Comparison of ENCODE assay signal across 8 cellular contexts in genomic region chr17:78144146-78144719, GRCh38. TPM values are rescaled to one million over a fixed set of nuclear protein-coding genes. Genes with fewer than 3 reads are reported as not detected.
DNase-seq lines count a peak whose midpoint lies in the region; ATAC-seq and TF ChIP-seq lines count a peak whose summit lies in the region.

No MANE protein-coding gene starts in this region.

- TF ChIP-seq CTCF in chondrocyte (IDR thresholded peaks at IDR 0.05): peak; percentile 39

- H3K79me1 ChIP-seq in mesenchymal stem cell (replicated peaks; ENCODE audit: low read length, poor library complexity, severe bottlenecking): no peaks in the 10 kb centered on the region

- H2BK15ac ChIP-seq in mesenchymal stem cell (ENCODE audit: low read depth, poor library complexity, severe bottlenecking): peak overlapping the region; percentile 12

- H3K9ac ChIP-seq in mesenchymal stem cell (ENCODE audit: low read length): no peak overlapping the region

- no peak overlapping the region for H4K8ac ChIP-seq in mesenchymal stem cell (ENCODE audit: low read length)

- H4K91ac ChIP-seq in mesenchymal stem cell (ENCODE audit: low read length): peak overlapping the region; percentile 47

- no peak overlapping the region for H3K23ac ChIP-seq in mesenchymal stem cell (ENCODE audit: low read length in 2 of 2)

- peak overlapping the region; percentile 12 for H3K4me3 Mint-ChIP-seq in chondrocyte (ENCODE audit: unreplicated experiment)

- 80% methylated on average over 10 of the region's 11 CpGs for WGBS in mesenchymal stem cell

- H3K4me2 ChIP-seq in mesenchymal stem cell (ENCODE audit: low read length, poor library complexity, severe bottlenecking): no peak overlapping the region

- H3K4me1 ChIP-seq in mesenchymal stem cell (ENCODE audit: control insufficient read depth, insufficient read depth, low read depth, low read length): peaks cover 42% of the 10 kb centered on the region

- H3K18ac ChIP-seq in mesenchymal stem cell (ENCODE audit: low read depth in 1 of 2, low read length in 2 of 2): peak overlapping the region; percentile 28 to 91

- no peak overlapping the region for H2AFZ ChIP-seq in mesenchymal stem cell (ENCODE audit: low read depth, low read length)

- H3K4me1 Mint-ChIP-seq in chondrocyte (ENCODE audit: low read depth): peaks cover 23% of the 10 kb centered on the region

- no peaks in the 10 kb centered on the region for H3K9me3 ChIP-seq in mesenchymal stem cell (ENCODE audit: control insufficient read depth, low read length)

- H3K27ac ChIP-seq in mesenchymal stem cell (ENCODE audit: low read length, poor library complexity, severe bottlenecking): no peak overlapping the region

- peak overlapping the region; percentile 84 for H3K27ac Mint-ChIP-seq in chondrocyte (ENCODE audit: unreplicated experiment)

- DNase-seq in GDM1 (lab: John Stamatoyannopoulos, UW) (peak; percentile 78), NCI-H2196 treated with DMSO at 0.1 percent for 48 hours (lab: John Stamatoyannopoulos, UW; ENCODE audit: unreplicated experiment) (peak; percentile 65), chondrocyte (ENCODE audit: low spot score) (peak; percentile 71), mesenchymal stem cell (peak; percentile 77), COLO668 (lab: John Stamatoyannopoulos, UW; ENCODE audit: unreplicated experiment) (no peak), NCI-H524 (lab: John Stamatoyannopoulos, UW) (no peak)

- ATAC-seq in HG02571 (IDR thresholded peaks at IDR 0.05; ENCODE audit: unreplicated experiment) (no peak), GM18870 (IDR thresholded peaks at IDR 0.05; ENCODE audit: unreplicated experiment) (no peak)

- peak overlapping the region; percentile 93 to 96 for H2BK12ac ChIP-seq in mesenchymal stem cell (ENCODE audit: low read length in 2 of 2)

- H3K27me3 Mint-ChIP-seq in chondrocyte (ENCODE audit: low read depth): no peaks in the 10 kb centered on the region

- H2BK120ac ChIP-seq in mesenchymal stem cell (ENCODE audit: low read depth, low read length): no peak overlapping the region

- H3K9me3 Mint-ChIP-seq in chondrocyte (ENCODE audit: low read depth): no peaks in the 10 kb centered on the region

- H3K36me3 ChIP-seq in mesenchymal stem cell (ENCODE audit: control insufficient read depth in 1 of 2, insufficient read depth in 2 of 2, low read depth in 1 of 2, low read length in 2 of 2): no peaks in the 10 kb centered on the region

- H2AK5ac ChIP-seq in mesenchymal stem cell (ENCODE audit: low read length, severe bottlenecking): no peak overlapping the region

- H3K14ac ChIP-seq in mesenchymal stem cell (ENCODE audit: low read length in 2 of 2): peak overlapping the region in 1 of 2 experiments; percentile 98

- no peak overlapping the region for H3K4me3 ChIP-seq in mesenchymal stem cell (ENCODE audit: insufficient read depth in 1 of 2, low read depth in 1 of 2, low read length in 2 of 2)

- no peaks in the 10 kb centered on the region for H3K36me3 Mint-ChIP-seq in chondrocyte (ENCODE audit: low read depth)

- H3K27me3 ChIP-seq in mesenchymal stem cell (ENCODE audit: control insufficient read depth in 1 of 2, insufficient read depth in 1 of 2, low read length in 2 of 2): peaks cover 0 to 16% of the 10 kb centered on the region in 2 experiments

- H2BK5ac ChIP-seq in mesenchymal stem cell (ENCODE audit: low read depth, low read length, poor library complexity, severe bottlenecking): no peak overlapping the region

- peak overlapping the region; percentile 49 to 71 for H3K4ac ChIP-seq in mesenchymal stem cell (ENCODE audit: low read depth in 1 of 2, low read length in 2 of 2)

RNA-seq across cellular contexts. Expression of gene C17orf99, which starts 2.0 kb away (rescaled TPM):
- not detected in 3 replicates for total RNA-seq in chondrocyte
- polyA plus RNA-seq in mesenchymal stem cell (2013, experiment 1 of 2): not detected
- polyA plus RNA-seq in mesenchymal stem cell (2013, experiment 2 of 2): not detected

RNA-seq across cellular contexts. Expression of gene TMC8, which starts 13.7 kb away (rescaled TPM):
- total RNA-seq in chondrocyte: 0.40 to 0.97 TPM in 2 of 3 replicates, not detected in the other
- 0.86 TPM for polyA plus RNA-seq in mesenchymal stem cell (2013, experiment 1 of 2)
- polyA plus RNA-seq in mesenchymal stem cell (2013, experiment 2 of 2): 0.36 TPM

RNA-seq across cellular contexts. Expression of gene TMC6, which starts 15.7 kb away (rescaled TPM):
- total RNA-seq in chondrocyte: 12.4 to 19.6 TPM (median 17.5 TPM) in 3 replicates
- 47.9 TPM for polyA plus RNA-seq in mesenchymal stem cell (2013, experiment 1 of 2)
- polyA plus RNA-seq in mesenchymal stem cell (2013, experiment 2 of 2): 44.7 TPM

RNA-seq across cellular contexts. Expression of gene SYNGR2, which starts 24.1 kb away (rescaled TPM):
- total RNA-seq in chondrocyte: 35.1 to 57.6 TPM (median 52.3 TPM) in 3 replicates
- polyA plus RNA-seq in mesenchymal stem cell (2013, experiment 1 of 2): 42.5 TPM
- polyA plus RNA-seq in mesenchymal stem cell (2013, experiment 2 of 2): 43.7 TPM

RNA-seq across cellular contexts. Expression of gene TK1, which starts 42.6 kb away (rescaled TPM):
- total RNA-seq in chondrocyte: 21.1 to 29.5 TPM (median 23.4 TPM) in 3 replicates
- polyA plus RNA-seq in mesenchymal stem cell (2013, experiment 1 of 2): 20.4 TPM
- polyA plus RNA-seq in mesenchymal stem cell (2013, experiment 2 of 2): 21.2 TPM

Comparison
In these comparisons a context has a peak if more than half of its experiments do, and no peak if none do; other contexts are left out.
1. DNase-seq: peak in GDM1 (single experiment), NCI-H2196 treated with DMSO at 0.1 percent for 48 hours (single experiment), chondrocyte (single experiment) and mesenchymal stem cell (single experiment); none in COLO668 (single experiment) and NCI-H524 (0 of 2).